Comparison of ENCODE assay signal across 8 cellular contexts in the genomic region with DNA sequence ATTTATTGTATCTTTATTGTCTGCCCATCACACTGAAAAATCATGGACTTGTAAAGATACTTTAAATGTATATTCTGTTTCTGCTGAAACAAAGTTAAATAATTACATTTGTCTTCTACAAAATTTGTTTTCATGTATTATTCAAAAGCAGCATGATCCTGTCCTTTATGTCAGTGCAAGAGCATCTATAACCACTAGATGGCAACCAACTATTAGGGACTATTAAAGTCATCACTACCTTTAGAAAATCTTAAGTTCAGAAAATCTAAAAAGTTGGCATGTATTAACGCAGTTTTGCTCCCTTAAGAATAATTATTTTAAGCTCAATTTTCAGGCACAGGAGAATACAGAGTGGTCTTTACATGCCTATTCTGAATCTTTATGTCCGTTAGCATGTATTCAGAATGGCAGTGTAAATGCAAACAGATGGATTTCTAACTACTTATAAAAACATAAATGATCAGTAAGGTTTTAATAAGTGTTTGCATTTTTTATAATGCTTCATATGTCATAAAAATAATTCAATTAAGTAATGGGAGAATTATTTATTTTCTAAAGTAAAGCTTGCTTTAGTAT. TPM values are rescaled to one million over a fixed set of nuclear protein-coding genes. Genes with fewer than 3 reads are reported as not detected.
A peak's percentile ranks its signal among the peaks of the same experiment; 100 is the strongest.
DNase-seq lines count a peak whose midpoint lies in the region; ATAC-seq and TF ChIP-seq lines count a peak whose summit lies in the region.

No MANE protein-coding gene starts in this region.

- H3K9me3 Mint-ChIP-seq in CD8-positive, alpha-beta T cell: no peaks in the 10 kb centered on the region

- no peak overlapping the region for H3K4me3 ChIP-seq in CD8-positive, alpha-beta T cell (ENCODE audit: low read depth, low read length)
- H3K4me3 ChIP-seq in left lung: no peak overlapping the region

- ATAC-seq in CD8-positive, alpha-beta T cell: peak; percentile 73
- peak; percentile 77 for ATAC-seq in GM18867 (IDR thresholded peaks at IDR 0.05; ENCODE audit: unreplicated experiment)
- peak; percentile 67 for ATAC-seq in HG03066 (IDR thresholded peaks at IDR 0.05; ENCODE audit: low read depth, unreplicated experiment)
- ATAC-seq in left lung: peak; percentile 83
- no peak for ATAC-seq in GM19397 (IDR thresholded peaks at IDR 0.05; ENCODE audit: unreplicated experiment)

- no peak overlapping the region for H3K4me3 Mint-ChIP-seq in CD8-positive, alpha-beta T cell

- no peak for DNase-seq in CD8-positive, alpha-beta T cell
- DNase-seq in NCI-H526 treated with DMSO at 0.1 percent for 48 hours (lab: John Stamatoyannopoulos, UW) (peak; percentile 42), left lung (no peak)
- peak; percentile 37 for DNase-seq in central memory CD4-positive, alpha-beta T cell
- DNase-seq in stimulated activated CD4-positive, alpha-beta T cell treated with anti-CD3 and anti-CD28 coated beads, Interleukin-15, amount 100 ng/mL, for 24 hours: no peak

- POLR2A ChIA-PET in CD8-positive, alpha-beta T cell (lab: Charles Lee): interaction anchor here (0.6 to 1.1 kb wide), 2 partner anchors 18 to 23 kb away, joined by 3 to 4 read pairs; partner anchors contain the start of genes COX7A2 and TMEM30A

- intact Hi-C loops in CD8-positive, alpha-beta T cell (cut with DNase I, micrococcal nuclease): loop anchor here (1.0 to 10.0 kb wide), 4 partner anchors 30 to 280 kb away; no protein-coding TSS in a partner anchor
- intact Hi-C loops in left lung (cut with DNase I): no loop called here

- peaks cover 43% of the 10 kb centered on the region for H3K4me1 Mint-ChIP-seq in CD8-positive, alpha-beta T cell (ENCODE audit: low read depth)

- H3K4me1 ChIP-seq in CD8-positive, alpha-beta T cell (ENCODE audit: insufficient read depth, low read length): peaks cover 17% of the 10 kb centered on the region
- peaks cover 4 to 41% of the 10 kb centered on the region in 2 donors for H3K4me1 ChIP-seq in left lung

- H3K9me3 ChIP-seq in CD8-positive, alpha-beta T cell (ENCODE audit: low read length): no peaks in the 10 kb centered on the region
- no peaks in the 10 kb centered on the region for H3K9me3 ChIP-seq in left lung

- H3K36me3 ChIP-seq in CD8-positive, alpha-beta T cell (ENCODE audit: insufficient read depth, low read length): no peaks in the 10 kb centered on the region
- peaks cover 0 to 34% of the 10 kb centered on the region in 2 donors for H3K36me3 ChIP-seq in left lung

- no peaks in the 10 kb centered on the region for H3K27me3 ChIP-seq in CD8-positive, alpha-beta T cell (ENCODE audit: insufficient read depth, low read length)
- no peaks in the 10 kb centered on the region for H3K27me3 ChIP-seq in left lung

- H3K27me3 Mint-ChIP-seq in CD8-positive, alpha-beta T cell (ENCODE audit: low read depth): no peaks in the 10 kb centered on the region

- CTCF ChIA-PET in CD8-positive, alpha-beta T cell (lab: Charles Lee): interaction anchor here (0.6 to 3.8 kb wide), 12 partner anchors 9 to 335 kb away, joined by 3 to 25 read pairs (median 4); no protein-coding TSS in a partner anchor

- H3K27ac ChIP-seq in CD8-positive, alpha-beta T cell (ENCODE audit: low read depth, low read length): no peak overlapping the region
- no peak overlapping the region for H3K27ac ChIP-seq in left lung

- no peak overlapping the region for H3K27ac Mint-ChIP-seq in CD8-positive, alpha-beta T cell

- H3K36me3 Mint-ChIP-seq in CD8-positive, alpha-beta T cell: peaks cover 34% of the 10 kb centered on the region

- TF ChIP-seq CTCF in CD8-positive, alpha-beta T cell (IDR thresholded peaks at IDR 0.05): peak; percentile 92
- peak; percentile 63 to 80 for TF ChIP-seq CTCF in left lung (IDR thresholded peaks at IDR 0.05)

RNA-seq across cellular contexts. Expression of gene TMEM30A, which starts 17.8 kb away (rescaled TPM):
- total RNA-seq in CD8-positive, alpha-beta T cell: 10 to 100 TPM; 19.4 to 27.1 TPM
- 100 to 1,000 TPM; 169 to 193 TPM for total RNA-seq in left lung

RNA-seq across cellular contexts. Expression of gene COX7A2, which starts 23.2 kb away (rescaled TPM):
- 100 to 1,000 TPM; 221 to 229 TPM for total RNA-seq in CD8-positive, alpha-beta T cell
- total RNA-seq in left lung: 100 to 1,000 TPM; 316 to 322 TPM

Comparison
In these comparisons a context has a peak if more than half of its experiments do, and no peak if none do; other contexts are left out.
1. DNase-seq: peak in NCI-H526 treated with DMSO at 0.1 percent for 48 hours (single experiment) and central memory CD4-positive, alpha-beta T cell (single experiment); none in CD8-positive, alpha-beta T cell (0 of 7), left lung (0 of 2) and stimulated activated CD4-positive, alpha-beta T cell treated with anti-CD3 and anti-CD28 coated beads, Interleukin-15, amount 100 ng/mL, for 24 hours (single experiment).
2. RNA of gene TMEM30A, which starts 17.8 kb away (total RNA-seq): 169 to 193 TPM in left lung; 19.4 to 27.1 TPM in CD8-positive, alpha-beta T cell; every median in the first group is over 4 times any median in the second.
3. intact Hi-C loops: an anchor here in CD8-positive, alpha-beta T cell (1.0 to 10.0 kb wide); none called in left lung.